ENCODE assay signal across 20 cellular contexts in the genomic region with DNA sequence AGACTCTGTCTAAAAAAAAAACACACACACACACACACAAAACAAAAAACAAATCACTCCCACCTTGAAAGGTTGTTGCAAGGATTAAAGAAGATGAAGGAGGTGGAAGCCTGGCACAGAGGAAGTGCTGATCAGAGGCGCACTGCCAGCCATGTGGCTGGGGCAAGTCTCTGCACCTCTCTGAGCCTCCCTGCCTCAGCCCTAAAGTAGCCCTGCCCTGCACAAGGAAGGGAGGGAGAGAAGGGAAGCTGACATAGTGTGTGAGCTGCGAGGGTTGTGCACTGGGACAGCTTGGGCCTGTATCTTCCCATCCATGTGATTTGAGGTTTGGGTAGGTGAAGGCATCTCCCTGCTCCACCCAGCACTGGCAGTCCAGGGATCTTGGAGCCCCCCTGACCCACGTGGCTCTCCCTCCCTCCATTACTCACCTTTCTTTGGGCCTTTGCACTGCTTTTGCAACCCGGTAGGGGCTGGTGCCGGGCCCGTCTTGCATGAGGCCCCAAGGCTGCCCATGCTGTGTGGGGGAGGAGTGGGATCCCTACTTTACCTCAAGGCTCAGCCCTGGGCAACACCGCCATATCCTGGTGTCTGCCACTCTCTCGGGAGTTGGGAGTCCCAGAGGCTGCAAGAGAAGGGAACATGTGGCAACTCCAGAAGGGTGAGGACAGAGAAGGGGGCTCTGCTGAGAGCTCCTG. TPM values are rescaled to one million over a fixed set of nuclear protein-coding genes. Genes with fewer than 3 reads are reported as not detected.
A peak's percentile ranks its signal among the peaks of the same experiment; 100 is the strongest.
DNase-seq lines count a peak whose midpoint lies in the region; ATAC-seq, FAIRE-seq and TF ChIP-seq lines count a peak whose summit lies in the region.
"Had no signal": no experiment of that assay in that cellular context is flagged by ENCODE, and none has a peak within 500 bp of the region (broad histone marks: within the 10 kb centered on the region; RNA-seq: fewer than 3 reads in every experiment).

No MANE protein-coding gene starts in this region.

- H2AFZ ChIP-seq in H1 (ENCODE audit: low read length) (no peak overlapping the region), osteoblast (ENCODE audit: low read length) (no peak overlapping the region), smooth muscle cell (ENCODE audit: low read depth) (no peak overlapping the region)
- H2AFZ ChIP-seq: PC-9 had no signal

- no peaks in the 10 kb centered on the region for H3K9me3 ChIP-seq in BE2C
- H3K9me3 ChIP-seq in Peyer's patch, result no peaks in the 10 kb centered on the region
- H3K9me3 ChIP-seq in H1 (ENCODE audit: insufficient read depth in 2 of 2, low read depth in 1 of 2, low read length in 1 of 2), result 0 out of 4 replicates have a peak, but pooled peaks cover 0 to 2% of the 10 kb centered on the region in 2 experiments
- H3K9me3 ChIP-seq in osteoblast (ENCODE audit: low read depth, low read length), result no peaks in the 10 kb centered on the region
- no peaks in the 10 kb centered on the region for H3K9me3 ChIP-seq in smooth muscle cell (replicated peaks; ENCODE audit: low read depth)
- H3K9me3 ChIP-seq: Caco-2 had no signal

- no peaks in the 10 kb centered on the region for H3K36me3 ChIP-seq in BE2C
- H3K36me3 ChIP-seq in Peyer's patch, result no peaks in the 10 kb centered on the region
- H3K36me3 ChIP-seq in H1 (ENCODE audit: control insufficient read depth in 2 of 4, insufficient read depth in 4 of 4, low read length in 3 of 4), result no peaks in the 10 kb centered on the region
- H3K36me3 ChIP-seq in osteoblast (ENCODE audit: insufficient read depth, low read length), result no peaks in the 10 kb centered on the region
- no peaks in the 10 kb centered on the region for H3K36me3 ChIP-seq in smooth muscle cell (ENCODE audit: low read depth)

- no peak overlapping the region for H3K23ac ChIP-seq in H1 (ENCODE audit: insufficient read length)

- H4K20me1 ChIP-seq in H1 (replicated peaks in 1 of 2; ENCODE audit: control insufficient read depth in 1 of 2, insufficient read depth in 2 of 2, low read length in 2 of 2) (no peaks in the 10 kb centered on the region), osteoblast (ENCODE audit: insufficient read depth, low read length) (no peaks in the 10 kb centered on the region), smooth muscle cell (ENCODE audit: low read depth) (no peaks in the 10 kb centered on the region)

- ATAC-seq in GM18519 (IDR thresholded peaks at IDR 0.05; ENCODE audit: low FRiP score, unreplicated experiment) (no peak), GM19463 (IDR thresholded peaks at IDR 0.05; ENCODE audit: unreplicated experiment) (no peak)
- ATAC-seq: Right ventricle myocardium inferior had no signal

- H3K27ac ChIP-seq in Peyer's patch, result no peak overlapping the region
- H3K27ac ChIP-seq in H1 (ENCODE audit: low read depth, low read length), result no peak overlapping the region
- H3K27ac ChIP-seq in osteoblast (ENCODE audit: low read depth, low read length), result no peak overlapping the region
- no peak overlapping the region for H3K27ac ChIP-seq in smooth muscle cell (ENCODE audit: low read depth)
- H3K27ac ChIP-seq: HL-60, PC-9 had no signal

- H3K56ac ChIP-seq in H1 (replicated peaks; ENCODE audit: insufficient read length, low read depth, low read length), result no peak overlapping the region

- TF ChIP-seq POLR2A in Peyer's patch (IDR thresholded peaks at IDR 0.05) (no peak), H1 (IDR thresholded peaks at IDR 0.05; ENCODE audit: control extremely low read depth in 1 of 2, low read depth in 2 of 2, low read length in 2 of 2) (no peak)

- H2BK5ac ChIP-seq in H1 (ENCODE audit: low read depth, low read length), result no peak overlapping the region

- no peak for TF ChIP-seq EP300 in H1 (IDR thresholded peaks at IDR 0.05; ENCODE audit: borderline replicate concordance in 1 of 2, low read depth in 2 of 2, low read length in 2 of 2)

- H3K79me2 ChIP-seq in H1 (ENCODE audit: control insufficient read depth in 1 of 2, insufficient read depth in 2 of 2, low read length in 2 of 2) (no peaks in the 10 kb centered on the region), osteoblast (ENCODE audit: insufficient read depth, low read length) (no peaks in the 10 kb centered on the region), smooth muscle cell (ENCODE audit: low read depth) (no peaks in the 10 kb centered on the region)

- no peak overlapping the region for H3K14ac ChIP-seq in H1 (ENCODE audit: insufficient read length)

- no peaks in the 10 kb centered on the region for H3F3A ChIP-seq in smooth muscle cell (ENCODE audit: low read depth)

- 73% methylated on average over 8 of the region's 8 CpGs; no CpG with 5 or more reads in 1 of the 2 experiments for WGBS in H1 (ENCODE audit: extremely low coverage in 1 of 2, insufficient coverage in 1 of 2, insufficient read length in 1 of 2, insufficient replicate concordance in 2 of 2, low coverage in 1 of 2, low lambda C conversion rate in 2 of 2, missing lambda C conversion rate in 1 of 2), 2 experiments
- 78% methylated on average over 8 of the region's 8 CpGs for WGBS in smooth muscle cell (ENCODE audit: low lambda C conversion rate)

- H3K27me3 ChIP-seq in BE2C (no peaks in the 10 kb centered on the region), Peyer's patch (no peaks in the 10 kb centered on the region), H1 (replicated peaks in 1 of 4; ENCODE audit: control insufficient read depth in 3 of 4, extremely low read depth in 1 of 4, insufficient read depth in 3 of 4, low read length in 3 of 4) (peaks cover 0 to 4% (median 0%) of the 10 kb centered on the region in 4 experiments; a peak in 1 of 7 replicates), osteoblast (ENCODE audit: insufficient read depth, low read length) (peaks cover 9% of the 10 kb centered on the region), smooth muscle cell (ENCODE audit: low read depth) (no peaks in the 10 kb centered on the region)

- H3K18ac ChIP-seq in H1 (ENCODE audit: extremely low read depth, low read length), result no peak overlapping the region

- H4K91ac ChIP-seq in H1 (replicated peaks; ENCODE audit: insufficient read length, low read length), result peak overlapping the region; percentile 46

- no peak overlapping the region for H3K4me3 ChIP-seq in BE2C (ENCODE audit: low read depth, low read length)
- H3K4me3 ChIP-seq in Peyer's patch, result no peak overlapping the region
- H3K4me3 ChIP-seq in H1 (ENCODE audit: extremely low read depth in 1 of 4, insufficient read depth in 2 of 4, low read depth in 3 of 4, low read length in 4 of 4), result no peak overlapping the region
- H3K4me3 ChIP-seq in osteoblast (ENCODE audit: insufficient read depth, low read length), result no peak overlapping the region
- H3K4me3 ChIP-seq in smooth muscle cell, result no peak overlapping the region
- H3K4me3 ChIP-seq: PC-9 had no signal

- POLR2A ChIA-PET in H1 (lab: Charles Lee; ENCODE audit: partially characterized antibody), result no interaction called here

- peak; percentile 5 for DNase-seq in BE2C
- peak in 2 of 3 donors; percentile 33 to 44 for DNase-seq in Peyer's patch
- DNase-seq in H1 (ENCODE audit: low read depth in 1 of 2, low spot score in 2 of 2), result no peak
- peak; percentile 62 for DNase-seq in osteoblast (ENCODE audit: insufficient read length, low spot score, missing footprints)
- no peak for DNase-seq in stimulated activated CD4-positive, alpha-beta T cell treated with anti-CD3 and anti-CD28 coated beads, Interleukin-4, amount 100 ng/mL, for 4 hours
- no peak for DNase-seq in smooth muscle cell (lab: John Stamatoyannopoulos, UW; ENCODE audit: unreplicated experiment)
- DNase-seq: DMS153, NCI-H1436, NCI-H2029 treated with DMSO at 0.1 percent for 48 hours, NCI-H510A, NCI-H82, PC-9 had no signal

- peak overlapping the region; percentile 14 for H3K4ac ChIP-seq in H1 (replicated peaks; ENCODE audit: insufficient read length, low read depth, low read length)

- no peaks in the 10 kb centered on the region for H3K23me2 ChIP-seq in H1 (ENCODE audit: low read depth, low read length)

- 0 out of 2 replicates have a peak overlapping the region, but pooled peaks have one; percentile 57 for H2AK5ac ChIP-seq in H1 (ENCODE audit: low read depth, low read length)

- H3K4me1 ChIP-seq in BE2C (no peaks in the 10 kb centered on the region), Peyer's patch (no peaks in the 10 kb centered on the region), H1 (replicated peaks in 1 of 4; ENCODE audit: control insufficient read depth in 3 of 4, insufficient read depth in 4 of 4, low read length in 3 of 4) (no peaks in the 10 kb centered on the region), osteoblast (ENCODE audit: insufficient read depth, low read length) (no peaks in the 10 kb centered on the region), smooth muscle cell (ENCODE audit: low read depth) (no peaks in the 10 kb centered on the region)
- H3K4me1 ChIP-seq: Caco-2 had no signal

- no peak overlapping the region for H2BK120ac ChIP-seq in H1 (replicated peaks; ENCODE audit: low read depth, low read length)

- TF ChIP-seq RAD21 in H1 (IDR thresholded peaks at IDR 0.05 in 1 of 2, conservative IDR thresholded peaks at IDR 0.05 in 1 of 2; ENCODE audit: low read depth in 2 of 2, low read length in 2 of 2), result no peak

- no peak overlapping the region for H2BK15ac ChIP-seq in H1 (ENCODE audit: low read length)

- no peaks in the 10 kb centered on the region for H3K79me1 ChIP-seq in H1 (ENCODE audit: low read depth, low read length)

- no peak for TF ChIP-seq CTCF in BE2C (IDR thresholded peaks at IDR 0.05; ENCODE audit: low read depth, low read length)
- no peak for TF ChIP-seq CTCF in Peyer's patch (IDR thresholded peaks at IDR 0.05)
- no peak for TF ChIP-seq CTCF in H1 (IDR thresholded peaks at IDR 0.05; ENCODE audit: control extremely low read depth in 1 of 3, insufficient read depth in 1 of 3, low read depth in 1 of 3, low read length in 3 of 3)
- no peak for TF ChIP-seq CTCF in osteoblast (IDR thresholded peaks at IDR 0.05; ENCODE audit: extremely low read depth, low read depth, low read length)
- no peak for TF ChIP-seq CTCF in smooth muscle cell (IDR thresholded peaks at IDR 0.05; ENCODE audit: borderline replicate concordance, insufficient read depth, poor library complexity, severe bottlenecking)

- no peak for FAIRE-seq in H1 (lab: Jason Lieb, UNC)
- FAIRE-seq: GM12892, H54 had no signal

- H2BK20ac ChIP-seq in H1 (ENCODE audit: low read length), result no peak overlapping the region

- H3K9ac ChIP-seq in H1 (replicated peaks in 1 of 4; ENCODE audit: extremely low read depth in 1 of 4, low read depth in 3 of 4, low read length in 3 of 4), result no peak overlapping the region
- H3K9ac ChIP-seq in smooth muscle cell (ENCODE audit: low read depth), result no peak overlapping the region

- peak overlapping the region; percentile 9 for H4K8ac ChIP-seq in H1 (ENCODE audit: extremely low read depth, insufficient read depth, low read length)

- CTCF ChIA-PET in H1 (lab: Charles Lee; ENCODE audit: partially characterized antibody), result interaction anchor here (0.9 to 7.3 kb wide), 6 partner anchors 8 to 198 kb away, joined by 3 to 60 read pairs (median 4); no protein-coding TSS in a partner anchor

- no peak overlapping the region for H2BK12ac ChIP-seq in H1 (ENCODE audit: low read depth, low read length)

- H4K5ac ChIP-seq in H1 (ENCODE audit: insufficient read length, low read depth, low read length), result no peak overlapping the region

- H3K4me2 ChIP-seq in H1 (ENCODE audit: insufficient read depth in 1 of 2, low read depth in 2 of 2, low read length in 2 of 2) (no peak overlapping the region), osteoblast (ENCODE audit: insufficient read depth, low read length) (no peak overlapping the region), smooth muscle cell (no peak overlapping the region)
- H3K4me2 ChIP-seq: PC-9 had no signal

RNA-seq across cellular contexts. Expression of gene IFT27, which starts 30.5 kb away (rescaled TPM):
- 21.9 TPM for polyA plus RNA-seq in BE2C (2012; ENCODE audit: insufficient read depth, insufficient read length, low read depth)
- total RNA-seq in Peyer's patch (10 to 100 TPM; 19.7 to 27.7 (median 22.8) TPM), osteoblast (22.1 and 27.4 TPM in 2 replicates), smooth muscle cell (12.5 and 16.0 TPM in 2 replicates)
- total RNA-seq in H1 (2021; fragmentation: NEBNext Ultra II Directional; extraction: Animal tissue kit (Norgen Biotek cat#: 25700)), result 44.0 and 46.2 TPM in 2 replicates
- polyA plus RNA-seq in H1 (2011; rRNA removed) (36.4 and 43.9 TPM in 2 replicates), smooth muscle cell (43.2 and 46.8 TPM in 2 replicates)
- 46.2 TPM for polyA plus RNA-seq in H1 (2011; cell fraction: cytosol; rRNA removed)
- 60.2 TPM for polyA plus RNA-seq in H1 (2011; cell fraction: nucleus; rRNA removed)
- polyA plus RNA-seq in H1 (2012, experiment 1 of 2), result 37.7 to 46.9 TPM (median 40.6 TPM) in 4 replicates
- polyA plus RNA-seq in H1 (2012, experiment 2 of 2), result 54.8 TPM
- 39.2 TPM for polyA plus RNA-seq in H1 (2013, experiment 1 of 2)
- polyA plus RNA-seq in H1 (2013, experiment 2 of 2), result 39.3 TPM
- polyA minus RNA-seq in H1 (2011; rRNA and poly(A)+ RNA removed), result 17.0 and 23.3 TPM in 2 replicates
- polyA minus RNA-seq in H1 (2011; cell fraction: cytosol; rRNA and poly(A)+ RNA removed), result 18.9 TPM
- polyA minus RNA-seq in H1 (2011; cell fraction: nucleus; rRNA and poly(A)+ RNA removed), result 16.5 TPM

RNA-seq across cellular contexts. Expression of gene CACNG2, which starts 41.9 kb away (rescaled TPM):
- polyA plus RNA-seq in BE2C (2012; ENCODE audit: insufficient read depth, insufficient read length, low read depth), result 0.48 TPM
- total RNA-seq in Peyer's patch, result not detected
- not detected in 2 replicates for total RNA-seq in H1 (2021; fragmentation: NEBNext Ultra II Directional; extraction: Animal tissue kit (Norgen Biotek cat#: 25700))
- polyA plus RNA-seq in H1 (2011; rRNA removed), result not detected in 2 replicates
- not detected for polyA plus RNA-seq in H1 (2011; cell fraction: cytosol; rRNA removed)
- polyA plus RNA-seq in H1 (2011; cell fraction: nucleus; rRNA removed), result not detected
- polyA plus RNA-seq in H1 (2012, experiment 1 of 2), result not detected in 4 replicates
- polyA plus RNA-seq in H1 (2012, experiment 2 of 2), result not detected
- polyA plus RNA-seq in H1 (2013, experiment 1 of 2), result 0.04 TPM
- not detected for polyA plus RNA-seq in H1 (2013, experiment 2 of 2)
- polyA minus RNA-seq in H1 (2011; rRNA and poly(A)+ RNA removed), result not detected in 2 replicates
- not detected for polyA minus RNA-seq in H1 (2011; cell fraction: cytosol; rRNA and poly(A)+ RNA removed)
- polyA minus RNA-seq in H1 (2011; cell fraction: nucleus; rRNA and poly(A)+ RNA removed), result not detected
- not detected in 2 replicates for total RNA-seq in osteoblast
- total RNA-seq in smooth muscle cell, result not detected in 2 replicates
- not detected in 2 replicates for polyA plus RNA-seq in smooth muscle cell
- total RNA-seq: A673, Caco-2, PC-9, Right ventricle myocardium inferior had no signal

Comparison
In these comparisons a context has a peak if more than half of its experiments do, and no peak if none do; other contexts are left out.
1. DNase-seq: peak in BE2C (single experiment), Peyer's patch (2 of 3) and osteoblast (single experiment); none in H1 (0 of 2), stimulated activated CD4-positive, alpha-beta T cell treated with anti-CD3 and anti-CD28 coated beads, Interleukin-4, amount 100 ng/mL, for 4 hours (0 of 2) and smooth muscle cell (single experiment).